20 cellular contexts compared by ENCODE assay signal in the genomic region with DNA sequence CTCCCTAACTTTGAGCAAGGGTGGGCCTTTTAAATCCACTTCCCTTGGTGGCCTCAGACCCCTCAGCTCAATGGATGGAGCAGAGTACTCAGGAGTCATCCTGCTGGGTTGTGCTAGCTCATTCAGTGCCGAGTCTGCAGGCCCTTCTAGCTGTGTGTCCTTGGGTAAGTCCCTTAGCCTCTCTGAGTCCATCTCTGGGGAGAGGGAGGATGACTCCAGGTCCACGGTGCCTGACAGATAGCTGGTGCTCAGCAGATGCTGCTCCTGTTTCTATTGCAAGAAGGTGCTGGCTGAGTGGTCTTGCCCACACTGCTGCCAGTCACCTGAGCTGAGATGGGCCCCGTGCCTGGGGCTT. TPM values are rescaled to one million over a fixed set of nuclear protein-coding genes. Genes with fewer than 3 reads are reported as not detected.
DNase-seq lines count a peak whose midpoint lies in the region; ATAC-seq and TF ChIP-seq lines count a peak whose summit lies in the region.
"Had no signal": no experiment of that assay in that cellular context is flagged by ENCODE, and none has a peak within 500 bp of the region (broad histone marks: within the 10 kb centered on the region; RNA-seq: fewer than 3 reads in every experiment).

No MANE protein-coding gene starts in this region.

- peaks cover 13 to 62% of the 10 kb centered on the region in 2 experiments for H3K79me1 ChIP-seq in IMR-90 (ENCODE audit: low read depth in 1 of 2, low read length in 2 of 2)

- no peak overlapping the region for H3K9ac ChIP-seq in IMR-90 (ENCODE audit: low read depth, low read length)

- TF ChIP-seq POLR2A in IMR-90 (IDR thresholded peaks at IDR 0.05; ENCODE audit: low read depth, low read length) (no peak), spleen (IDR thresholded peaks at IDR 0.05) (no peak)

- H3K23ac ChIP-seq in IMR-90 (ENCODE audit: low read depth, low read length), result no peak overlapping the region

- H2AK5ac ChIP-seq in IMR-90 (ENCODE audit: low read depth, low read length), result no peak overlapping the region

- H3K18ac ChIP-seq in IMR-90 (ENCODE audit: low read depth, low read length), result no peak overlapping the region

- no peak overlapping the region for H3K56ac ChIP-seq in IMR-90 (ENCODE audit: extremely low read depth, insufficient read depth, low read length)

- no peak overlapping the region for H2BK120ac ChIP-seq in IMR-90 (ENCODE audit: low read depth, low read length)

- intact Hi-C loops in activated CD4-positive, alpha-beta memory T cell treated with anti-CD3 and anti-CD28 coated beads for 36 hours (cut with micrococcal nuclease), result no loop called here
- intact Hi-C loops in IMR-90 (cut with micrococcal nuclease), result no loop called here
- intact Hi-C loops in spleen (cut with DNase I; ENCODE audit: low total_unique reads), result no loop called here

- no peak overlapping the region for H3K4me3 Mint-ChIP-seq in activated CD4-positive, alpha-beta memory T cell treated with anti-CD3 and anti-CD28 coated beads for 36 hours
- H3K4me3 Mint-ChIP-seq in activated CD4-positive, alpha-beta memory T cell treated with anti-CD3 and anti-CD28 coated beads, Interleukin-2, amount 10 ng/mL, durations not matched to agents 7 days and 5 days, result no peak overlapping the region
- H3K4me3 Mint-ChIP-seq in effector memory CD8-positive, alpha-beta T cell, result peak overlapping the region in 1 of 2 donors; percentile 20

- no peak for TF ChIP-seq RAD21 in IMR-90 (IDR thresholded peaks at IDR 0.05; ENCODE audit: low read length)

- H3K36me3 Mint-ChIP-seq in activated CD4-positive, alpha-beta memory T cell treated with anti-CD3 and anti-CD28 coated beads for 36 hours, result peaks cover 10% of the 10 kb centered on the region
- H3K36me3 Mint-ChIP-seq in activated CD4-positive, alpha-beta memory T cell treated with anti-CD3 and anti-CD28 coated beads, Interleukin-2, amount 10 ng/mL, durations not matched to agents 7 days and 5 days (ENCODE audit: low read depth), result peaks cover 20% of the 10 kb centered on the region
- peaks cover 12% of the 10 kb centered on the region for H3K36me3 Mint-ChIP-seq in effector memory CD8-positive, alpha-beta T cell (ENCODE audit: insufficient read depth)

- peaks cover 31% of the 10 kb centered on the region; the same call in 1 of the 2 replicates for H4K20me1 ChIP-seq in IMR-90 (ENCODE audit: insufficient read depth, low read length)

- peak overlapping the region; percentile 6; the same call in 1 of the 2 replicates for H3K4ac ChIP-seq in IMR-90 (ENCODE audit: low read depth, low read length)

- no peak for DNase-seq in activated CD4-positive, alpha-beta memory T cell treated with anti-CD3 and anti-CD28 coated beads for 36 hours
- no peak for DNase-seq in activated CD4-positive, alpha-beta memory T cell treated with anti-CD3 and anti-CD28 coated beads, Interleukin-2, amount 10 ng/mL, durations not matched to agents 7 days and 5 days
- DNase-seq in IMR-90, result no peak
- DNase-seq in effector memory CD8-positive, alpha-beta T cell, result no peak
- DNase-seq in spleen, result no peak
- DNase-seq in NCI-H2029 treated with DMSO at 0.1 percent for 48 hours (lab: John Stamatoyannopoulos, UW), result no peak
- DNase-seq: 8988T, BE2C, DMS 273 treated with DMSO at 0.1 percent for 48 hours, GF-D8, GOT3, MG63, NCI-H1105 treated with DMSO at 0.1 percent for 48 hours, NCI-H187, NCI-H446 treated with DMSO at 0.1 percent for 48 hours, NCI-H748 treated with DMSO at 0.1 percent for 48 hours, RPMI8226 had no signal

- POLR2A ChIA-PET in activated CD4-positive, alpha-beta memory T cell treated with anti-CD3 and anti-CD28 coated beads for 36 hours (lab: Charles Lee), result interaction anchor here (0.9 to 1.4 kb wide), 2 partner anchors 10 to 11 kb away, joined by 4 to 5 read pairs; a partner anchor contains a TSS
- POLR2A ChIA-PET in activated CD4-positive, alpha-beta memory T cell treated with anti-CD3 and anti-CD28 coated beads, Interleukin-2, amount 10 ng/mL, durations not matched to agents 7 days and 5 days (lab: Charles Lee), result interaction anchor here (0.9 to 2.0 kb wide), 3 partner anchors 8 to 122 kb away, joined by 3 to 8 read pairs (median 4); no protein-coding TSS in a partner anchor
- POLR2A ChIA-PET in IMR-90 (lab: Charles Lee; ENCODE audit: unreplicated experiment), result no interaction called here

- H3K4me1 Mint-ChIP-seq in activated CD4-positive, alpha-beta memory T cell treated with anti-CD3 and anti-CD28 coated beads for 36 hours (ENCODE audit: low read depth), result peaks cover 90% of the 10 kb centered on the region
- peaks cover 79% of the 10 kb centered on the region for H3K4me1 Mint-ChIP-seq in activated CD4-positive, alpha-beta memory T cell treated with anti-CD3 and anti-CD28 coated beads, Interleukin-2, amount 10 ng/mL, durations not matched to agents 7 days and 5 days
- H3K4me1 Mint-ChIP-seq in effector memory CD8-positive, alpha-beta T cell (ENCODE audit: low read depth in 2 of 2), result peaks cover 77 to 88% of the 10 kb centered on the region in 2 donors

- in situ Hi-C loops in IMR-90 (cut with MboI; ENCODE audit: low sequenced_read_pairs), result no loop called here

- no peak overlapping the region for H2BK20ac ChIP-seq in IMR-90 (ENCODE audit: low read depth, low read length)

- H3K14ac ChIP-seq in IMR-90 (replicated peaks; ENCODE audit: low read depth, low read length), result no peak overlapping the region

- H2BK15ac ChIP-seq in IMR-90 (ENCODE audit: low read depth, low read length), result no peak overlapping the region

- no peak overlapping the region for H2AFZ ChIP-seq in IMR-90 (replicated peaks; ENCODE audit: low read length, poor library complexity)

- H3K9me3 Mint-ChIP-seq in activated CD4-positive, alpha-beta memory T cell treated with anti-CD3 and anti-CD28 coated beads for 36 hours, result no peaks in the 10 kb centered on the region
- H3K9me3 Mint-ChIP-seq in activated CD4-positive, alpha-beta memory T cell treated with anti-CD3 and anti-CD28 coated beads, Interleukin-2, amount 10 ng/mL, durations not matched to agents 7 days and 5 days, result no peaks in the 10 kb centered on the region
- H3K9me3 Mint-ChIP-seq in effector memory CD8-positive, alpha-beta T cell, result no peaks in the 10 kb centered on the region

- peaks cover 20% of the 10 kb centered on the region for H3K4me1 ChIP-seq in IMR-90 (ENCODE audit: control insufficient read depth, insufficient read depth, low read length)
- peaks cover 77 to 100% (median 98%) of the 10 kb centered on the region in 6 donors for H3K4me1 ChIP-seq in spleen
- H3K4me1 ChIP-seq: BE2C had no signal

- no peak overlapping the region for H3K4me2 ChIP-seq in IMR-90 (ENCODE audit: low read depth, low read length)

- H4K5ac ChIP-seq in IMR-90 (ENCODE audit: low read depth, low read length), result no peak overlapping the region

- peaks cover 24% of the 10 kb centered on the region for H3K9me1 ChIP-seq in IMR-90 (ENCODE audit: insufficient read depth, low read length)

- no CpG with 5 or more reads among the region's 3 CpGs for WGBS in IMR-90 (ENCODE audit: extremely low coverage in 2 of 2, insufficient read length in 1 of 2), 2 experiments
- 50 to 87% (median 77%) methylated on average over 1 to 3 of the region's 3 CpGs for WGBS in spleen, 5 donors

- no peaks in the 10 kb centered on the region for H3K27me3 Mint-ChIP-seq in activated CD4-positive, alpha-beta memory T cell treated with anti-CD3 and anti-CD28 coated beads for 36 hours
- no peaks in the 10 kb centered on the region for H3K27me3 Mint-ChIP-seq in activated CD4-positive, alpha-beta memory T cell treated with anti-CD3 and anti-CD28 coated beads, Interleukin-2, amount 10 ng/mL, durations not matched to agents 7 days and 5 days
- H3K27me3 Mint-ChIP-seq in effector memory CD8-positive, alpha-beta T cell, result no peaks in the 10 kb centered on the region

- H3K4me3 ChIP-seq in IMR-90 (ENCODE audit: insufficient read depth, low read depth, low read length), result no peak overlapping the region
- H3K4me3 ChIP-seq in spleen, result no peak overlapping the region
- H3K4me3 ChIP-seq: MG63, SJCRH30 had no signal

- no peak overlapping the region for H2AK9ac ChIP-seq in IMR-90 (replicated peaks; ENCODE audit: low read depth, low read length, poor library complexity)

- H2BK5ac ChIP-seq in IMR-90 (ENCODE audit: low read depth, low read length, poor library complexity, severe bottlenecking), result no peak overlapping the region

- no TSS peak for BruUV-seq in IMR-90 (replicated peaks; lab: Mats Ljungman, UMichigan)

- CTCF ChIA-PET in activated CD4-positive, alpha-beta memory T cell treated with anti-CD3 and anti-CD28 coated beads for 36 hours (lab: Charles Lee), result interaction anchor here (0.8 to 4.2 kb wide), 5 partner anchors 11 to 244 kb away, joined by 3 to 23 read pairs (median 3); no protein-coding TSS in a partner anchor
- CTCF ChIA-PET in activated CD4-positive, alpha-beta memory T cell treated with anti-CD3 and anti-CD28 coated beads, Interleukin-2, amount 10 ng/mL, durations not matched to agents 7 days and 5 days (lab: Charles Lee), result interaction anchor here (1.2 kb wide), 1 partner anchor 18 kb away, joined by 4 read pairs; no protein-coding TSS in a partner anchor
- CTCF ChIA-PET in IMR-90 (lab: Yijun Ruan, JAX), result interaction anchor here (2.4 kb wide), 1 partner anchor 18 kb away, joined by 5 read pairs; no protein-coding TSS in a partner anchor

- peak overlapping the region; percentile 19 for H3K27ac Mint-ChIP-seq in activated CD4-positive, alpha-beta memory T cell treated with anti-CD3 and anti-CD28 coated beads for 36 hours
- no peak overlapping the region for H3K27ac Mint-ChIP-seq in activated CD4-positive, alpha-beta memory T cell treated with anti-CD3 and anti-CD28 coated beads, Interleukin-2, amount 10 ng/mL, durations not matched to agents 7 days and 5 days
- H3K27ac Mint-ChIP-seq in effector memory CD8-positive, alpha-beta T cell, result peak overlapping the region; percentile 76 to 88

- H3K27me3 ChIP-seq in IMR-90 (ENCODE audit: control insufficient read depth, insufficient read depth, low read length), result no peaks in the 10 kb centered on the region
- H3K27me3 ChIP-seq in spleen (replicated peaks in 1 of 7), result no peaks in the 10 kb centered on the region
- H3K27me3 ChIP-seq: BE2C, MG63, SJCRH30 had no signal

- dilution Hi-C loops in IMR-90 (cut with HindIII; ENCODE audit: low sequenced_read_pairs, unreplicated experiment), result no loop called here

- no peak overlapping the region for H4K91ac ChIP-seq in IMR-90 (ENCODE audit: insufficient read depth, low read depth, low read length)

- no peak overlapping the region for H4K8ac ChIP-seq in IMR-90 (ENCODE audit: low read depth in 2 of 2, low read length in 2 of 2)

- H3K36me3 ChIP-seq in IMR-90 (ENCODE audit: control insufficient read depth, insufficient read depth, low read length), result peaks cover 10% of the 10 kb centered on the region; the same call in 1 of the 2 replicates
- peaks cover 0 to 58% (median 7%) of the 10 kb centered on the region in 6 donors for H3K36me3 ChIP-seq in spleen
- H3K36me3 ChIP-seq: BE2C, SJCRH30 had no signal

- H3K27ac ChIP-seq in IMR-90 (ENCODE audit: insufficient read depth, low read length) (no peak overlapping the region), spleen (peak overlapping the region in 7 of 8 donors; percentile 29 to 92 (median 89))
- H3K27ac ChIP-seq: SJCRH30 had no signal

- no peak for TF ChIP-seq CTCF in IMR-90 (conservative IDR thresholded peaks at IDR 0.05; ENCODE audit: low read depth, low read length)
- no peak for TF ChIP-seq CTCF in spleen (IDR thresholded peaks at IDR 0.05 in 8 of 11, conservative IDR thresholded peaks at IDR 0.05 in 3 of 11)

- H3K9me3 ChIP-seq in IMR-90 (ENCODE audit: control insufficient read depth, insufficient read depth, low read length) (no peaks in the 10 kb centered on the region), spleen (no peaks in the 10 kb centered on the region)
- H3K9me3 ChIP-seq: BE2C, MG63, SJCRH30 had no signal

- no peak for ATAC-seq in IMR-90 (ENCODE audit: low read depth)
- ATAC-seq in effector memory CD8-positive, alpha-beta T cell (replicated peaks), result no peak
- ATAC-seq in GM19324 (IDR thresholded peaks at IDR 0.05; ENCODE audit: low FRiP score, unreplicated experiment), result no peak
- ATAC-seq in GM21390 (IDR thresholded peaks at IDR 0.05; ENCODE audit: unreplicated experiment), result no peak

RNA-seq across cellular contexts. Expression of a gene that starts 11.0 kb away (rescaled TPM):
- 10 to 100 TPM; 11.9 to 14.8 TPM for total RNA-seq in activated CD4-positive, alpha-beta memory T cell treated with anti-CD3 and anti-CD28 coated beads for 36 hours
- 10 to 100 TPM; 26.4 to 27.7 TPM for total RNA-seq in activated CD4-positive, alpha-beta memory T cell treated with anti-CD3 and anti-CD28 coated beads, Interleukin-2, amount 10 ng/mL, durations not matched to agents 7 days and 5 days
- total RNA-seq in IMR-90 (2012; rRNA removed) (3.6 and 4.5 TPM in 2 replicates), spleen (100 to 1,000 TPM in 1 of 7 donors, 10 to 100 TPM in 6; 62.6 to 105 (median 82.3) TPM)
- polyA plus RNA-seq in IMR-90 (2012; rRNA removed) (13.5 and 14.4 TPM in 2 replicates), spleen (10 to 100 TPM; 21.7 to 45.9 (median 28.4) TPM)
- polyA plus RNA-seq in IMR-90 (2012; cell fraction: cytosol; rRNA removed), result 9.9 and 15.1 TPM in 2 replicates
- polyA plus RNA-seq in IMR-90 (2012; cell fraction: nucleus; rRNA removed; ENCODE audit: low replicate concordance), result 19.7 and 24.6 TPM in 2 replicates
